18 cellular contexts compared by ENCODE assay signal in genomic region chr15:48569591-48570302, GRCh38.
"Had no signal": no experiment of that assay in that cellular context is flagged by ENCODE, and none has a peak within 500 bp of the region (broad histone marks: within the 10 kb centered on the region; RNA-seq: fewer than 3 reads in every experiment).

No MANE protein-coding gene starts in this region.

- H3K4me1 ChIP-seq: breast epithelium, psoas muscle had no signal

- H3K27ac ChIP-seq: ascending aorta, breast epithelium, psoas muscle, skin epidermis, transverse colon, WERI-Rb-1 had no signal

- H3K27me3 ChIP-seq: ascending aorta, breast epithelium, transverse colon had no signal

- H3K27me3 Mint-ChIP-seq: naive B cell; stimulated activated naive CD8-positive, alpha-beta T cell treated with anti-CD3 and anti-CD28 coated beads, Interleukin-15, Interleukin-2, amounts not matched to agents 100 ng/mL and 50 ng/mL, for 24 hours had no signal

- H3K4me3 Mint-ChIP-seq: activated naive CD4-positive, alpha-beta T cell treated with anti-CD3 and anti-CD28 coated beads, Interleukin-2, amount 50 U/mL, for 24 hours; naive B cell; neural crest cell; stimulated activated naive CD8-positive, alpha-beta T cell treated with anti-CD3 and anti-CD28 coated beads, Interleukin-15, Interleukin-2, amounts not matched to agents 100 ng/mL and 50 ng/mL, for 24 hours had no signal

- H3K4me3 ChIP-seq: ascending aorta, breast epithelium, psoas muscle, skin epidermis, transverse colon had no signal

- H3K27ac Mint-ChIP-seq: activated naive CD4-positive, alpha-beta T cell treated with anti-CD3 and anti-CD28 coated beads, Interleukin-2, amount 50 U/mL, for 24 hours; stimulated activated naive CD8-positive, alpha-beta T cell treated with anti-CD3 and anti-CD28 coated beads, Interleukin-15, Interleukin-2, amounts not matched to agents 100 ng/mL and 50 ng/mL, for 24 hours had no signal

- DNase-seq: activated CD4-positive, alpha-beta T cell treated with anti-CD3 and anti-CD28 coated beads for 1 hour; activated CD4-positive, alpha-beta T cell treated with anti-CD3 and anti-CD28 coated beads, Interleukin-2, amount 50 U/mL, for 4 hours; activated gamma-delta T cell; cortex of kidney; left ventricle myocardium superior; naive B cell; psoas muscle; right cardiac atrium; stimulated activated CD4-positive, alpha-beta T cell treated with anti-CD3 and anti-CD28 coated beads, Interleukin-15, amount 100 ng/mL, for 24 hours; stimulated activated CD4-positive, alpha-beta T cell treated with anti-CD3 and anti-CD28 coated beads, Interleukin-2, amount 100 ng/mL, for 48 hours; transverse colon; WERI-Rb-1 had no signal

- ATAC-seq: psoas muscle had no signal

- H3K9me3 ChIP-seq: ascending aorta, breast epithelium, psoas muscle, transverse colon had no signal

- H3K9me3 Mint-ChIP-seq: activated naive CD4-positive, alpha-beta T cell treated with anti-CD3 and anti-CD28 coated beads, Interleukin-2, amount 50 U/mL, for 24 hours; stimulated activated naive CD8-positive, alpha-beta T cell treated with anti-CD3 and anti-CD28 coated beads, Interleukin-15, Interleukin-2, amounts not matched to agents 100 ng/mL and 50 ng/mL, for 24 hours had no signal

- H3K36me3 Mint-ChIP-seq: activated naive CD4-positive, alpha-beta T cell treated with anti-CD3 and anti-CD28 coated beads, Interleukin-2, amount 50 U/mL, for 24 hours; naive B cell had no signal

- H3K36me3 ChIP-seq: ascending aorta, breast epithelium, transverse colon, WERI-Rb-1 had no signal

- H3K4me1 Mint-ChIP-seq: activated naive CD4-positive, alpha-beta T cell treated with anti-CD3 and anti-CD28 coated beads, Interleukin-2, amount 50 U/mL, for 24 hours; naive B cell had no signal
